ENCODE assay signal across 8 cellular contexts in genomic region chr18:10593366-10594022, GRCh38.
A peak's percentile ranks its signal among the peaks of the same experiment; 100 is the strongest.
DNase-seq lines count a peak whose midpoint lies in the region; ATAC-seq and TF ChIP-seq lines count a peak whose summit lies in the region.
"Not testable (repeated sequence)": the region's sequence is repeated elsewhere in the genome, so short reads cannot be mapped to it uniquely, and the experiment has no call there.

No MANE protein-coding gene starts in this region.

- not testable (repeated sequence) for H3K36me3 ChIP-seq in A673 (ENCODE audit: insufficient read depth, low read length, poor library complexity, severe bottlenecking); heart right ventricle

- ATAC-seq in heart right ventricle (peak; percentile 29 to 83 (median 67)), sciatic nerve (peak; percentile 66)

- CTCF ChIA-PET in A673 (lab: Charles Lee): not testable (repeated sequence)

- not testable (repeated sequence) for H3K4me1 ChIP-seq in A673 (ENCODE audit: insufficient read depth, low read length, poor library complexity, severe bottlenecking)
- H3K4me1 ChIP-seq in heart right ventricle: peaks cover 0 to 21% (median 0%) of the 10 kb centered on the region in 9 donors

- H3K27ac ChIP-seq in A673 (ENCODE audit: low read depth, low read length, poor library complexity, severe bottlenecking): not testable (repeated sequence)
- H3K27ac ChIP-seq in heart right ventricle: peak overlapping the region in 1 of 10 donors; percentile 40

- WGBS in heart right ventricle, 2 donors: 52 to 54% methylated on average over 5 of the region's 5 CpGs

- POLR2A ChIA-PET in A673 (lab: Charles Lee; ENCODE audit: low non-redundant PET): not testable (repeated sequence)

- not testable (repeated sequence) for BruUV-seq in A673 (replicated peaks; lab: Mats Ljungman, UMichigan)

- H3K27me3 ChIP-seq in A673 (replicated peaks; ENCODE audit: insufficient read depth, low read depth, low read length, poor library complexity); heart right ventricle: not testable (repeated sequence)

- TF ChIP-seq CTCF in A673 (conservative IDR thresholded peaks at IDR 0.05; ENCODE audit: low read depth, low read length); GM20000 (IDR thresholded peaks at IDR 0.05; ENCODE audit: extremely low read depth, missing control alignments); heart right ventricle (IDR thresholded peaks at IDR 0.05): not testable (repeated sequence)

- not testable (repeated sequence) for H3K4me3 ChIP-seq in A673 (ENCODE audit: low read depth, low read length, poor library complexity, severe bottlenecking); heart right ventricle

- DNase-seq in A673 (ENCODE audit: low spot score) (peak; percentile 41), GM20000 (ENCODE audit: low spot score) (peak; percentile 2), MV-4-11 (lab: John Stamatoyannopoulos, UW) (peak; percentile 91), SIG-M5 (lab: John Stamatoyannopoulos, UW) (peak; percentile 56), amniotic epithelial cell (ENCODE audit: low read depth) (peak; percentile 7), medulla oblongata (ENCODE audit: extremely low spot score) (peak; percentile 20)
- DNase-seq in heart right ventricle; sciatic nerve (ENCODE audit: low spot score): not testable (repeated sequence)

- intact Hi-C loops in A673 (cut with micrococcal nuclease; ENCODE audit: unreplicated experiment); heart right ventricle (cut with DNase I); sciatic nerve (cut with DNase I): not testable (repeated sequence)

- H3K9me3 ChIP-seq in A673 (ENCODE audit: low read depth, low read length, poor library complexity, severe bottlenecking); heart right ventricle: not testable (repeated sequence)
